ENCODE assay signal across 11 cellular contexts in the genomic region with DNA sequence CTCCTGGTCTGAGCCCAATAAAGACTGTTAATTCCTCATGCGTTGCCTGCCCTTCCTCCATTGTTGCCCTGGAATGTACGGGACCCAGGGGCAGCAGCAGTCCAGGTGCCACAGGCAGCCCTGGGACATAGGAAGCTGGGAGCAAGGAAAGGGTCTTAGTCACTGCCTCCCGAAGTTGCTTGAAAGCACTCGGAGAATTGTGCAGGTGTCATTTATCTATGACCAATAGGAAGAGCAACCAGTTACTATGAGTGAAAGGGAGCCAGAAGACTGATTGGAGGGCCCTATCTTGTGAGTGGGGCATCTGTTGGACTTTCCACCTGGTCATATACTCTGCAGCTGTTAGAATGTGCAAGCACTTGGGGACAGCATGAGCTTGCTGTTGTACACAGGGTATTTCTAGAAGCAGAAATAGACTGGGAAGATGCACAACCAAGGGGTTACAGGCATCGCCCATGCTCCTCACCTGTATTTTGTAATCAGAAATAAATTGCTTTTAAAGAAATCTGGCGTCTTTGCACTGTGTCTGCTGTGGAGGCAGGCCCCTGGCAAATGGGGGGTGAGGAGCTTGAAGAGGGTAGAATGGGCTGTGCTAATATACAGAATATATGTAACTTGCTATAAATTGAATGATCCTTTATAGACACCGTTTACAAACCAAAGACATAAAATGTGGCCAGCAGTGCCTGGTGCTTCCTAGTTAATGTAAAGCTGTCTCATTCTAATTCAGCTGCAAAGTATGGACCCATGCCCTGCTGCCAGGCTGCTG. TPM values are rescaled to one million over a fixed set of nuclear protein-coding genes. Genes with fewer than 3 reads are reported as not detected.
DNase-seq lines count a peak whose midpoint lies in the region; ATAC-seq, FAIRE-seq and TF ChIP-seq lines count a peak whose summit lies in the region.
"Had no signal": no experiment of that assay in that cellular context is flagged by ENCODE, and none has a peak within 500 bp of the region (broad histone marks: within the 10 kb centered on the region; RNA-seq: fewer than 3 reads in every experiment).

No MANE protein-coding gene starts in this region.

- FAIRE-seq in H1 (lab: Jason Lieb, UNC) = no peak

- TF ChIP-seq RAD21 in H1 (IDR thresholded peaks at IDR 0.05 in 1 of 2, conservative IDR thresholded peaks at IDR 0.05 in 1 of 2; ENCODE audit: low read depth in 2 of 2, low read length in 2 of 2) = no peak

- H3K23ac ChIP-seq in H1 (ENCODE audit: insufficient read length) = no peak overlapping the region

- 90% methylated on average over 7 of the region's 7 CpGs; no CpG with 5 or more reads in 1 of the 2 experiments for WGBS in H1 (ENCODE audit: extremely low coverage in 1 of 2, insufficient coverage in 1 of 2, insufficient read length in 1 of 2, insufficient replicate concordance in 2 of 2, low coverage in 1 of 2, low lambda C conversion rate in 2 of 2, missing lambda C conversion rate in 1 of 2), 2 experiments

- H2BK120ac ChIP-seq in H1 (replicated peaks; ENCODE audit: low read depth, low read length) = no peak overlapping the region

- H2BK20ac ChIP-seq in H1 (ENCODE audit: low read length) = no peak overlapping the region

- peaks cover 15 to 20% of the 10 kb centered on the region in 2 experiments for H4K20me1 ChIP-seq in H1 (replicated peaks in 1 of 2; ENCODE audit: control insufficient read depth in 1 of 2, insufficient read depth in 2 of 2, low read length in 2 of 2)

- no peak overlapping the region for H2AK5ac ChIP-seq in H1 (ENCODE audit: low read depth, low read length)

- H3K14ac ChIP-seq in H1 (ENCODE audit: insufficient read length) = no peak overlapping the region

- H3K23me2 ChIP-seq in H1 (ENCODE audit: low read depth, low read length) = peaks cover 14% of the 10 kb centered on the region

- no peak for ATAC-seq in GM21526 (IDR thresholded peaks at IDR 0.05; ENCODE audit: low FRiP score, unreplicated experiment)

- no peak overlapping the region for H2BK15ac ChIP-seq in H1 (ENCODE audit: low read length)

- peaks cover 66% of the 10 kb centered on the region for H3K36me3 ChIP-seq in SK-N-MC (ENCODE audit: insufficient read depth, low read length)
- peaks cover 26 to 51% (median 36%) of the 10 kb centered on the region in 4 experiments for H3K36me3 ChIP-seq in H1 (ENCODE audit: control insufficient read depth in 2 of 4, insufficient read depth in 4 of 4, low read length in 3 of 4)

- H3K27ac ChIP-seq in 22Rv1 (peak overlapping the region; percentile 98), SK-N-MC (peak overlapping the region; percentile 97), H1 (ENCODE audit: low read depth, low read length) (no peak overlapping the region)
- H3K27ac ChIP-seq: right atrium auricular region had no signal

- H3K4ac ChIP-seq in H1 (replicated peaks; ENCODE audit: insufficient read length, low read depth, low read length) = no peak overlapping the region

- no peak overlapping the region for H2BK12ac ChIP-seq in H1 (ENCODE audit: low read depth, low read length)

- POLR2A ChIA-PET in H1 (lab: Charles Lee; ENCODE audit: partially characterized antibody) = interaction anchor here (0.7 to 10.8 kb wide), 22 partner anchors 9 to 187 kb away, joined by 3 to 138 read pairs (median 6); partner anchors contain the start of genes ALDH16A1, FLT3LG, NOSIP and PIH1D1

- DNase-seq in Calu3 = no peak
- DNase-seq in SK-N-MC (ENCODE audit: low read depth, low spot score) = no peak
- DNase-seq in H1 (ENCODE audit: low read depth in 1 of 2, low spot score in 2 of 2) = no peak
- no peak for DNase-seq in posterior cingulate gyrus
- no peak for DNase-seq in NCI-H69 (lab: John Stamatoyannopoulos, UW)
- DNase-seq in NCI-H146 treated with DMSO at 0.1 percent for 48 hours (lab: John Stamatoyannopoulos, UW; ENCODE audit: unreplicated experiment) = no peak
- DNase-seq: NCI-H446 treated with DMSO at 0.1 percent for 48 hours had no signal

- H3K9me3 ChIP-seq in SK-N-MC (ENCODE audit: low read depth, low read length) (no peaks in the 10 kb centered on the region), H1 (ENCODE audit: insufficient read depth in 2 of 2, low read depth in 1 of 2, low read length in 1 of 2) (no peaks in the 10 kb centered on the region)
- H3K9me3 ChIP-seq: right atrium auricular region had no signal

- TSS peak; percentile 0 for BruUV-seq in Calu3 (replicated peaks; lab: Mats Ljungman, UMichigan)

- H2AFZ ChIP-seq in H1 (ENCODE audit: low read length) = no peak overlapping the region

- H3K56ac ChIP-seq in H1 (replicated peaks; ENCODE audit: insufficient read length, low read depth, low read length) = no peak overlapping the region

- TF ChIP-seq POLR2A in H1 (IDR thresholded peaks at IDR 0.05; ENCODE audit: control extremely low read depth in 1 of 2, low read depth in 2 of 2, low read length in 2 of 2) = peak in 1 of 2 experiments; percentile 14; a peak in 2 of 3 replicates

- 0 out of 2 replicates have a peak overlapping the region, but pooled peaks have one; percentile 17 for H4K8ac ChIP-seq in H1 (ENCODE audit: extremely low read depth, insufficient read depth, low read length)

- H4K91ac ChIP-seq in H1 (replicated peaks; ENCODE audit: insufficient read length, low read length) = no peak overlapping the region

- peaks cover 99% of the 10 kb centered on the region for H3K36me3 Mint-ChIP-seq in Calu3 (ENCODE audit: insufficient read depth, unreplicated experiment)

- CTCF ChIA-PET in Calu3 (lab: Charles Lee) (interaction anchor here (0.5 kb wide), 1 partner anchor 40 kb away, joined by 3 read pairs; no protein-coding TSS in a partner anchor), H1 (lab: Charles Lee; ENCODE audit: partially characterized antibody) (interaction anchor here (1.3 to 1.5 kb wide), 3 partner anchors 16 to 79 kb away, joined by 3 to 5 read pairs (median 4); no protein-coding TSS in a partner anchor)

- intact Hi-C loops in Calu3 (cut with micrococcal nuclease; ENCODE audit: unreplicated experiment) (no loop called here), posterior cingulate gyrus (cut with DNase I) (loop anchor here (10.0 kb wide), 1 partner anchor 383 kb away; the partner anchor contains the start of genes AKT1S1 and TBC1D17)

- no peaks in the 10 kb centered on the region for H3K27me3 ChIP-seq in H1 (replicated peaks in 1 of 4; ENCODE audit: control insufficient read depth in 3 of 4, extremely low read depth in 1 of 4, insufficient read depth in 3 of 4, low read length in 3 of 4)
- H3K27me3 ChIP-seq: right atrium auricular region had no signal

- no peaks in the 10 kb centered on the region for H3K4me1 Mint-ChIP-seq in Calu3 (ENCODE audit: low read depth, unreplicated experiment)

- peak overlapping the region; percentile 91 for H3K27ac Mint-ChIP-seq in Calu3 (ENCODE audit: unreplicated experiment)

- peaks cover 0 to 8% (median 3%) of the 10 kb centered on the region in 4 experiments; a peak in 3 of 7 replicates for H3K4me1 ChIP-seq in H1 (replicated peaks in 1 of 4; ENCODE audit: control insufficient read depth in 3 of 4, insufficient read depth in 4 of 4, low read length in 3 of 4)

- no peak overlapping the region for H3K18ac ChIP-seq in H1 (ENCODE audit: extremely low read depth, low read length)

- H4K5ac ChIP-seq in H1 (ENCODE audit: insufficient read length, low read depth, low read length) = no peak overlapping the region

- TF ChIP-seq EP300 in H1 (IDR thresholded peaks at IDR 0.05; ENCODE audit: borderline replicate concordance in 1 of 2, low read depth in 2 of 2, low read length in 2 of 2) = no peak

- no peak overlapping the region for H2BK5ac ChIP-seq in H1 (ENCODE audit: low read depth, low read length)

- H3K9ac ChIP-seq in SK-N-MC (ENCODE audit: insufficient read length) = no peak overlapping the region
- no peak overlapping the region for H3K9ac ChIP-seq in H1 (replicated peaks in 1 of 4; ENCODE audit: extremely low read depth in 1 of 4, low read depth in 3 of 4, low read length in 3 of 4)

- no peaks in the 10 kb centered on the region for H3K9me3 Mint-ChIP-seq in Calu3 (ENCODE audit: low read depth, unreplicated experiment)

- peaks cover 20 to 39% of the 10 kb centered on the region in 2 experiments for H3K79me2 ChIP-seq in H1 (ENCODE audit: control insufficient read depth in 1 of 2, insufficient read depth in 2 of 2, low read length in 2 of 2)

- no peak overlapping the region for H3K4me2 ChIP-seq in H1 (ENCODE audit: insufficient read depth in 1 of 2, low read depth in 2 of 2, low read length in 2 of 2)

- no peaks in the 10 kb centered on the region for H3K27me3 Mint-ChIP-seq in Calu3 (ENCODE audit: unreplicated experiment)

- TF ChIP-seq CTCF in 22Rv1 (IDR thresholded peaks at IDR 0.05) = no peak
- TF ChIP-seq CTCF in Calu3 (IDR thresholded peaks at IDR 0.05; ENCODE audit: unreplicated experiment) = no peak
- TF ChIP-seq CTCF in H1 (IDR thresholded peaks at IDR 0.05; ENCODE audit: control extremely low read depth in 1 of 3, insufficient read depth in 1 of 3, low read depth in 1 of 3, low read length in 3 of 3) = no peak

- H3K4me3 ChIP-seq in SK-N-MC = no peak overlapping the region
- H3K4me3 ChIP-seq in H1 (ENCODE audit: extremely low read depth in 1 of 4, insufficient read depth in 2 of 4, low read depth in 3 of 4, low read length in 4 of 4) = no peak overlapping the region
- H3K4me3 ChIP-seq: coronary artery, right atrium auricular region had no signal

- H3K4me3 Mint-ChIP-seq in Calu3 (ENCODE audit: low read depth, unreplicated experiment) = peak overlapping the region; percentile 22

- peaks cover 5% of the 10 kb centered on the region; the same call in 1 of the 2 replicates for H3K79me1 ChIP-seq in H1 (ENCODE audit: low read depth, low read length)

RNA-seq across cellular contexts. Expression of gene RPS11, which starts 4.2 kb away (rescaled TPM):
- total RNA-seq in Calu3 (2022) = 1,643 and 1,795 TPM in 2 replicates
- 2,240 and 2,296 TPM in 2 replicates for total RNA-seq in H1 (2021; fragmentation: NEBNext Ultra II Directional; extraction: Animal tissue kit (Norgen Biotek cat#: 25700))
- polyA plus RNA-seq in H1 (2011; rRNA removed) = 4,988 and 6,072 TPM in 2 replicates
- polyA plus RNA-seq in H1 (2011; cell fraction: cytosol; rRNA removed) = 7,346 TPM
- polyA plus RNA-seq in H1 (2011; cell fraction: nucleus; rRNA removed) = 2,598 TPM
- polyA plus RNA-seq in H1 (2012, experiment 1 of 2) = 4,049 to 4,786 TPM (median 4,319 TPM) in 4 replicates
- 6,913 TPM for polyA plus RNA-seq in H1 (2012, experiment 2 of 2)
- 3,607 TPM for polyA plus RNA-seq in H1 (2013, experiment 1 of 2)
- polyA plus RNA-seq in H1 (2013, experiment 2 of 2) = 3,607 TPM
- 1,118 and 1,125 TPM in 2 replicates for polyA minus RNA-seq in H1 (2011; rRNA and poly(A)+ RNA removed)
- 628 TPM for polyA minus RNA-seq in H1 (2011; cell fraction: cytosol; rRNA and poly(A)+ RNA removed)
- 876 TPM for polyA minus RNA-seq in H1 (2011; cell fraction: nucleus; rRNA and poly(A)+ RNA removed)

RNA-seq across cellular contexts. Expression of gene RPL13A, which starts 4.6 kb away (rescaled TPM):
- total RNA-seq in Calu3 (2022) = 1,844 and 1,993 TPM in 2 replicates
- total RNA-seq in H1 (2021; fragmentation: NEBNext Ultra II Directional; extraction: Animal tissue kit (Norgen Biotek cat#: 25700)) = 3,305 and 3,520 TPM in 2 replicates
- polyA plus RNA-seq in H1 (2011; rRNA removed) = 8,501 and 8,868 TPM in 2 replicates
- polyA plus RNA-seq in H1 (2011; cell fraction: cytosol; rRNA removed) = 6,473 TPM
- polyA plus RNA-seq in H1 (2011; cell fraction: nucleus; rRNA removed) = 8,490 TPM
- 3,636 to 6,700 TPM (median 4,913 TPM) in 4 replicates for polyA plus RNA-seq in H1 (2012, experiment 1 of 2)
- 4,417 TPM for polyA plus RNA-seq in H1 (2012, experiment 2 of 2)
- 5,169 TPM for polyA plus RNA-seq in H1 (2013, experiment 1 of 2)
- 4,987 TPM for polyA plus RNA-seq in H1 (2013, experiment 2 of 2)
- polyA minus RNA-seq in H1 (2011; rRNA and poly(A)+ RNA removed) = 1,061 and 1,192 TPM in 2 replicates
- 1,493 TPM for polyA minus RNA-seq in H1 (2011; cell fraction: cytosol; rRNA and poly(A)+ RNA removed)
- polyA minus RNA-seq in H1 (2011; cell fraction: nucleus; rRNA and poly(A)+ RNA removed) = 3,411 TPM

RNA-seq across cellular contexts. Expression of gene FLT3LG, which starts 18.0 kb away (rescaled TPM):
- 4.8 and 7.1 TPM in 2 replicates for total RNA-seq in Calu3 (2022)
- total RNA-seq in H1 (2021; fragmentation: NEBNext Ultra II Directional; extraction: Animal tissue kit (Norgen Biotek cat#: 25700)) = 1.6 and 2.6 TPM in 2 replicates
- polyA plus RNA-seq in H1 (2011; rRNA removed) = 3.2 and 3.9 TPM in 2 replicates
- polyA plus RNA-seq in H1 (2011; cell fraction: cytosol; rRNA removed) = 2.1 TPM
- 2.8 TPM for polyA plus RNA-seq in H1 (2011; cell fraction: nucleus; rRNA removed)
- polyA plus RNA-seq in H1 (2012, experiment 1 of 2) = 1.8 to 3.5 TPM (median 2.2 TPM) in 4 replicates
- polyA plus RNA-seq in H1 (2012, experiment 2 of 2) = 2.4 TPM
- polyA plus RNA-seq in H1 (2013, experiment 1 of 2) = 2.3 TPM
- polyA plus RNA-seq in H1 (2013, experiment 2 of 2) = 2.1 TPM
- polyA minus RNA-seq in H1 (2011; rRNA and poly(A)+ RNA removed) = 0.39 TPM in 1 of 2 replicates, not detected in the other
- not detected for polyA minus RNA-seq in H1 (2011; cell fraction: cytosol; rRNA and poly(A)+ RNA removed)
- not detected for polyA minus RNA-seq in H1 (2011; cell fraction: nucleus; rRNA and poly(A)+ RNA removed)

RNA-seq across cellular contexts. Expression of gene FCGRT, which starts 20.5 kb away (rescaled TPM):
- 80.8 and 95.4 TPM in 2 replicates for total RNA-seq in Calu3 (2022)
- total RNA-seq in H1 (2021; fragmentation: NEBNext Ultra II Directional; extraction: Animal tissue kit (Norgen Biotek cat#: 25700)) = 43.4 and 46.5 TPM in 2 replicates
- 41.2 and 66.7 TPM in 2 replicates for polyA plus RNA-seq in H1 (2011; rRNA removed)
- 29.0 TPM for polyA plus RNA-seq in H1 (2011; cell fraction: cytosol; rRNA removed)
- polyA plus RNA-seq in H1 (2011; cell fraction: nucleus; rRNA removed) = 104 TPM
- polyA plus RNA-seq in H1 (2012, experiment 1 of 2) = 31.3 to 51.7 TPM (median 47.2 TPM) in 4 replicates
- 38.5 TPM for polyA plus RNA-seq in H1 (2012, experiment 2 of 2)
- polyA plus RNA-seq in H1 (2013, experiment 1 of 2) = 52.8 TPM
- polyA plus RNA-seq in H1 (2013, experiment 2 of 2) = 53.7 TPM
- polyA minus RNA-seq in H1 (2011; rRNA and poly(A)+ RNA removed) = 12.9 and 13.9 TPM in 2 replicates
- 15.7 TPM for polyA minus RNA-seq in H1 (2011; cell fraction: cytosol; rRNA and poly(A)+ RNA removed)
- 12.3 TPM for polyA minus RNA-seq in H1 (2011; cell fraction: nucleus; rRNA and poly(A)+ RNA removed)

RNA-seq across cellular contexts. Expression of gene RCN3, which starts 35.8 kb away (rescaled TPM):
- 5.0 and 7.6 TPM in 2 replicates for total RNA-seq in Calu3 (2022)
- total RNA-seq in H1 (2021; fragmentation: NEBNext Ultra II Directional; extraction: Animal tissue kit (Norgen Biotek cat#: 25700)) = 18.9 and 19.5 TPM in 2 replicates
- polyA plus RNA-seq in H1 (2011; rRNA removed) = 5.8 and 9.4 TPM in 2 replicates
- 4.5 TPM for polyA plus RNA-seq in H1 (2011; cell fraction: cytosol; rRNA removed)
- polyA plus RNA-seq in H1 (2011; cell fraction: nucleus; rRNA removed) = 12.0 TPM
- 7.5 to 13.8 TPM (median 11.7 TPM) in 4 replicates for polyA plus RNA-seq in H1 (2012, experiment 1 of 2)
- 13.0 TPM for polyA plus RNA-seq in H1 (2012, experiment 2 of 2)
- polyA plus RNA-seq in H1 (2013, experiment 1 of 2) = 24.8 TPM
- 27.4 TPM for polyA plus RNA-seq in H1 (2013, experiment 2 of 2)
- polyA minus RNA-seq in H1 (2011; rRNA and poly(A)+ RNA removed) = 0.69 and 0.83 TPM in 2 replicates
- 1.9 TPM for polyA minus RNA-seq in H1 (2011; cell fraction: cytosol; rRNA and poly(A)+ RNA removed)
- polyA minus RNA-seq in H1 (2011; cell fraction: nucleus; rRNA and poly(A)+ RNA removed) = 3.3 TPM
